15 cellular contexts compared by ENCODE assay signal in the genomic region with DNA sequence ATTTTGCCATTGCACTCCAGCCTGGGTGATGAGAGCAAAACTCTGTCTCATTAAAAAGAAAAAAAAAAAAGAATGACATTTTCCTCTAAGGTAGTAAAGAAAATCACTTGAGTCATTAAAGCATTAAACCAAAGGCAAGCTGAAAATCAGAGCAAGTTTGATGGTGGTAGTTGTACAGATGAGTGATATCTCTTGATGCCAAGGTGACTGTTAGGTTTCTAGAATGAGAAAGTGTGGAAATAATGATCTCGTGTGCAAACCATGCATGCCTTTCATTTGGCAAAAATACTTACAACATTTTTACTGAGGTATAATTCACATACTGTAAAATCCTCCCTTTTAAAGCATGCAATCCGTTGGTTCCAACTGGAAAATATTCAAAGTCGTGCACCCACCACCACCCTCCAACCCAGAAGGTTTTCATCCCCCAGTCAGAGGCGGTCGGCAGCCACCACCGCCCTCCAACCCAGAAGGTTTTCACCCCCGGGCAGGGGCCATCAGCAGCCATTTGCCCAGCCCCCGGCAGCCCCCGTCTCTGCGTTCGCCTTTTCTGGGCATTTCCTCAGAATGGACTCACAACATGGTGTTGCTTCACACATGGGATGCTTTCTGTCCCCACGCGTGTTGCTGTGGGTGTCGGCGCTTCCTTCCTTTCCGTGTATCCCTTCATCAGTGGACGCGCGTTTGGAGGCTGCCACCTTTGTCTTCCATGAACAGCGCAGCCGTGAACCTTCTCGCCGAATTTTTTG.
DNase-seq lines count a peak whose midpoint lies in the region; FAIRE-seq and TF ChIP-seq lines count a peak whose summit lies in the region.
"Had no signal": no experiment of that assay in that cellular context is flagged by ENCODE, and none has a peak within 500 bp of the region (broad histone marks: within the 10 kb centered on the region; RNA-seq: fewer than 3 reads in every experiment).

No MANE protein-coding gene starts in this region.

- no peak for TF ChIP-seq POLR2A in prostate gland (IDR thresholded peaks at IDR 0.05)

- H3K27me3 ChIP-seq in prostate gland (replicated peaks; ENCODE audit: insufficient read depth) = no peaks in the 10 kb centered on the region
- H3K27me3 ChIP-seq: gastrocnemius medialis had no signal

- CTCF ChIA-PET in HEK293 (lab: Yijun Ruan, JAX) = no interaction called here

- FAIRE-seq in D721Med (lab: Jason Lieb, UNC) = no peak
- FAIRE-seq: endometrium had no signal

- TF ChIP-seq CTCF in HEK293 (tag by site-specific recombination; IDR thresholded peaks at IDR 0.05) (no peak), neural crest cell (conservative IDR thresholded peaks at IDR 0.05) (no peak), prostate gland (IDR thresholded peaks at IDR 0.05) (no peak), D721Med (IDR thresholded peaks at IDR 0.05; ENCODE audit: insufficient read depth, missing control alignments) (no peak)

- H3K4me1 ChIP-seq in HEK293 (ENCODE audit: control insufficient read depth, insufficient read depth, low read length) (no peaks in the 10 kb centered on the region), prostate gland (replicated peaks) (no peaks in the 10 kb centered on the region)

- POLR2A ChIA-PET in HEK293 (lab: Yijun Ruan, JAX) = no interaction called here

- H3K4me1 Mint-ChIP-seq in neural crest cell = peaks cover 47% of the 10 kb centered on the region

- peak; percentile 4 for DNase-seq in ELR (ENCODE audit: low read depth)
- DNase-seq in ecto neural progenitor cell (ENCODE audit: low spot score) = peak; percentile 41
- DNase-seq in neural crest cell (ENCODE audit: low read depth, low spot score) = no peak
- DNase-seq in prostate gland (ENCODE audit: low spot score) = no peak
- no peak for DNase-seq in D721Med (ENCODE audit: insufficient read length, low spot score)
- DNase-seq in AML-193 (lab: John Stamatoyannopoulos, UW) = no peak
- DNase-seq in NCI-H1436 treated with DMSO at 0.1 percent for 48 hours (lab: John Stamatoyannopoulos, UW) = no peak
- DNase-seq: C1 segment of cervical spinal cord, gastrocnemius medialis, NCI-H187 treated with DMSO at 0.1 percent for 48 hours, T-cell had no signal

- H3K36me3 ChIP-seq in HEK293 (ENCODE audit: control insufficient read depth in 2 of 2, insufficient read depth in 1 of 2, low read length in 2 of 2) = peaks cover 0 to under 1% of the 10 kb centered on the region in 2 experiments; a peak in 1 of 3 replicates
- no peaks in the 10 kb centered on the region for H3K36me3 ChIP-seq in prostate gland
- H3K36me3 ChIP-seq: gastrocnemius medialis had no signal

- H3K27ac Mint-ChIP-seq in neural crest cell (ENCODE audit: unreplicated experiment) = peak overlapping the region; percentile 76
- H3K27ac Mint-ChIP-seq: activated naive CD8-positive, alpha-beta T cell; T-cell had no signal

- no peak overlapping the region for H3K27ac ChIP-seq in HEK293 (ENCODE audit: extremely low read depth, low read depth, low read length)
- H3K27ac ChIP-seq in prostate gland = no peak overlapping the region
- H3K27ac ChIP-seq: gastrocnemius medialis had no signal

- WGBS in prostate gland = 89% methylated on average over 23 of the region's 23 CpGs

- no peaks in the 10 kb centered on the region for H3K9me3 Mint-ChIP-seq in neural crest cell
- H3K9me3 Mint-ChIP-seq: central memory CD8-positive, alpha-beta T cell; T-cell had no signal

- H3K9me3 ChIP-seq in HEK293 (ENCODE audit: control insufficient read depth, insufficient read depth, low read depth, low read length) (no peaks in the 10 kb centered on the region), prostate gland (no peaks in the 10 kb centered on the region)
- H3K9me3 ChIP-seq: gastrocnemius medialis had no signal

- H3K27me3 Mint-ChIP-seq in neural crest cell (ENCODE audit: low read depth) = no peaks in the 10 kb centered on the region
- H3K27me3 Mint-ChIP-seq: activated naive CD8-positive, alpha-beta T cell; central memory CD8-positive, alpha-beta T cell; T-cell had no signal

- H3K4me3 ChIP-seq in HEK293 (ENCODE audit: low read depth, low read length) (no peak overlapping the region), prostate gland (no peak overlapping the region)
- H3K4me3 ChIP-seq: gastrocnemius medialis had no signal

- peaks cover 6% of the 10 kb centered on the region for H3K36me3 Mint-ChIP-seq in neural crest cell (ENCODE audit: low read depth)
- H3K36me3 Mint-ChIP-seq: activated naive CD8-positive, alpha-beta T cell had no signal

- intact Hi-C loops in prostate gland (cut with DNase I) = loop anchor here (5.0 kb wide), 1 partner anchor 68 kb away; no protein-coding TSS in a partner anchor

- H3K4me3 Mint-ChIP-seq in neural crest cell = no peak overlapping the region
- H3K4me3 Mint-ChIP-seq: activated naive CD8-positive, alpha-beta T cell; central memory CD8-positive, alpha-beta T cell; T-cell had no signal

TF ChIP-seq in HEK293, 187 proteins besides CTCF, POLR2A, EP300 and RAD21:
- TF ChIP-seq, protein P1, sequence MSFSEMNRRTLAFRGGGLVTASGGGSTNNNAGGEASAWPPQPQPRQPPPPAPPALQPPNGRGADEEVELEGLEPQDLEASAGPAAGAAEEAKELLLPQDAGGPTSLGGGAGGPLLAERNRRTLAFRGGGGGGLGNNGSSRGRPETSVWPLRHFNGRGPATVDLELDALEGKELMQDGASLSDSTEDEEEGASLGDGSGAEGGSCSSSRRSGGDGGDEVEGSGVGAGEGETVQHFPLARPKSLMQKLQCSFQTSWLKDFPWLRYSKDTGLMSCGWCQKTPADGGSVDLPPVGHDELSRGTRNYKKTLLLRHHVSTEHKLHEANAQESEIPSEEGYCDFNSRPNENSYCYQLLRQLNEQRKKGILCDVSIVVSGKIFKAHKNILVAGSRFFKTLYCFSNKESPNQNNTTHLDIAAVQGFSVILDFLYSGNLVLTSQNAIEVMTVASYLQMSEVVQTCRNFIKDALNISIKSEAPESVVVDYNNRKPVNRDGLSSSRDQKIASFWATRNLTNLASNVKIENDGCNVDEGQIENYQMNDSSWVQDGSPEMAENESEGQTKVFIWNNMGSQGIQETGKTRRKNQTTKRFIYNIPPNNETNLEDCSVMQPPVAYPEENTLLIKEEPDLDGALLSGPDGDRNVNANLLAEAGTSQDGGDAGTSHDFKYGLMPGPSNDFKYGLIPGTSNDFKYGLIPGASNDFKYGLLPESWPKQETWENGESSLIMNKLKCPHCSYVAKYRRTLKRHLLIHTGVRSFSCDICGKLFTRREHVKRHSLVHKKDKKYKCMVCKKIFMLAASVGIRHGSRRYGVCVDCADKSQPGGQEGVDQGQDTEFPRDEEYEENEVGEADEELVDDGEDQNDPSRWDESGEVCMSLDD (tag by site-specific recombination; IDR thresholded peaks at IDR 0.05) = no peak
- TF ChIP-seq ZNF202 (tag by site-specific recombination; IDR thresholded peaks at IDR 0.05; ENCODE audit: borderline replicate concordance) = no peak
- TF ChIP-seq ZNF114 (tag by site-specific recombination; IDR thresholded peaks at IDR 0.05) = no peak
- TF ChIP-seq, protein P2, sequence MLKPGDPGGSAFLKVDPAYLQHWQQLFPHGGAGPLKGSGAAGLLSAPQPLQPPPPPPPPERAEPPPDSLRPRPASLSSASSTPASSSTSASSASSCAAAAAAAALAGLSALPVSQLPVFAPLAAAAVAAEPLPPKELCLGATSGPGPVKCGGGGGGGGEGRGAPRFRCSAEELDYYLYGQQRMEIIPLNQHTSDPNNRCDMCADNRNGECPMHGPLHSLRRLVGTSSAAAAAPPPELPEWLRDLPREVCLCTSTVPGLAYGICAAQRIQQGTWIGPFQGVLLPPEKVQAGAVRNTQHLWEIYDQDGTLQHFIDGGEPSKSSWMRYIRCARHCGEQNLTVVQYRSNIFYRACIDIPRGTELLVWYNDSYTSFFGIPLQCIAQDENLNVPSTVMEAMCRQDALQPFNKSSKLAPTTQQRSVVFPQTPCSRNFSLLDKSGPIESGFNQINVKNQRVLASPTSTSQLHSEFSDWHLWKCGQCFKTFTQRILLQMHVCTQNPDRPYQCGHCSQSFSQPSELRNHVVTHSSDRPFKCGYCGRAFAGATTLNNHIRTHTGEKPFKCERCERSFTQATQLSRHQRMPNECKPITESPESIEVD (tag by site-specific recombination; IDR thresholded peaks at IDR 0.05) = 0 out of 2 replicates have a peak, but pooled peaks have one; percentile 8
- no peak for TF ChIP-seq ZNF670 (tag by site-specific recombination; IDR thresholded peaks at IDR 0.05; ENCODE audit: low read depth)
- TF ChIP-seq MYNN (tag by site-specific recombination; IDR thresholded peaks at IDR 0.05; ENCODE audit: borderline replicate concordance) = no peak
- no peak for TF ChIP-seq ZNF785 (tag by site-specific recombination; IDR thresholded peaks at IDR 0.05)
- no peak for TF ChIP-seq ZNF658 (tag by site-specific recombination; IDR thresholded peaks at IDR 0.05)
- TF ChIP-seq PRDM1 (tag by site-specific recombination; IDR thresholded peaks at IDR 0.05) = peak; percentile 65
- TF ChIP-seq, protein P3, sequence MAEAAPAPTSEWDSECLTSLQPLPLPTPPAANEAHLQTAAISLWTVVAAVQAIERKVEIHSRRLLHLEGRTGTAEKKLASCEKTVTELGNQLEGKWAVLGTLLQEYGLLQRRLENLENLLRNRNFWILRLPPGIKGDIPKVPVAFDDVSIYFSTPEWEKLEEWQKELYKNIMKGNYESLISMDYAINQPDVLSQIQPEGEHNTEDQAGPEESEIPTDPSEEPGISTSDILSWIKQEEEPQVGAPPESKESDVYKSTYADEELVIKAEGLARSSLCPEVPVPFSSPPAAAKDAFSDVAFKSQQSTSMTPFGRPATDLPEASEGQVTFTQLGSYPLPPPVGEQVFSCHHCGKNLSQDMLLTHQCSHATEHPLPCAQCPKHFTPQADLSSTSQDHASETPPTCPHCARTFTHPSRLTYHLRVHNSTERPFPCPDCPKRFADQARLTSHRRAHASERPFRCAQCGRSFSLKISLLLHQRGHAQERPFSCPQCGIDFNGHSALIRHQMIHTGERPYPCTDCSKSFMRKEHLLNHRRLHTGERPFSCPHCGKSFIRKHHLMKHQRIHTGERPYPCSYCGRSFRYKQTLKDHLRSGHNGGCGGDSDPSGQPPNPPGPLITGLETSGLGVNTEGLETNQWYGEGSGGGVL (tag by site-specific recombination; IDR thresholded peaks at IDR 0.05) = no peak
- no peak for TF ChIP-seq ZNF19 (tag by site-specific recombination; IDR thresholded peaks at IDR 0.05; ENCODE audit: low read depth)
- no peak for TF ChIP-seq ZNF621 (tag by site-specific recombination; IDR thresholded peaks at IDR 0.05)
- no peak for TF ChIP-seq ZNF510 (tag by site-specific recombination; IDR thresholded peaks at IDR 0.05; ENCODE audit: insufficient replicate concordance)
- TF ChIP-seq ZNF138 (tag by site-specific recombination; IDR thresholded peaks at IDR 0.05; ENCODE audit: borderline replicate concordance) = no peak

Comparison
In these comparisons a context has a peak if more than half of its experiments do, and no peak if none do; other contexts are left out.
1. DNase-seq: peak in ELR (single experiment) and ecto neural progenitor cell (single experiment); none in neural crest cell (single experiment), prostate gland (single experiment), D721Med (single experiment), AML-193 (0 of 2) and NCI-H1436 treated with DMSO at 0.1 percent for 48 hours (single experiment).